8 cellular contexts compared by ENCODE assay signal in genomic region chr4:54322817-54323417, GRCh38.
DNase-seq lines count a peak whose midpoint lies in the region; ATAC-seq and TF ChIP-seq lines count a peak whose summit lies in the region.

No MANE protein-coding gene starts in this region.

- H3K79me2 ChIP-seq in OCI-LY7 (ENCODE audit: insufficient read depth, low read depth, low read length): no peaks in the 10 kb centered on the region

- H3K9me3 ChIP-seq in OCI-LY7 (ENCODE audit: low read length) (no peaks in the 10 kb centered on the region), ovary (no peaks in the 10 kb centered on the region), vagina (no peaks in the 10 kb centered on the region)

- no peaks in the 10 kb centered on the region for H3K36me3 ChIP-seq in OCI-LY7 (ENCODE audit: insufficient read depth, low read length)
- no peaks in the 10 kb centered on the region for H3K36me3 ChIP-seq in ovary
- no peaks in the 10 kb centered on the region for H3K36me3 ChIP-seq in vagina

- no peak overlapping the region for H2AFZ ChIP-seq in OCI-LY7 (ENCODE audit: low read length)

- no peaks in the 10 kb centered on the region for H4K20me1 ChIP-seq in OCI-LY7 (ENCODE audit: insufficient read depth, low read length)

- DNase-seq in GM03348 (ENCODE audit: low spot score) (peak; percentile 83), KG1 (lab: John Stamatoyannopoulos, UW) (peak; percentile 21), OCI-LY7 (ENCODE audit: low spot score) (peak; percentile 68), germinal center (ENCODE audit: low spot score) (peak; percentile 55), ovary (peak; percentile 49 to 71 (median 65)), vagina (ENCODE audit: extremely low spot score in 2 of 2) (no peak)
- DNase-seq in activated effector memory CD4-positive, alpha-beta T cell treated with anti-CD3 and anti-CD28 coated beads, Interleukin-2, amount 50 U/mL, for 16 hours: peak; percentile 69

- no peaks in the 10 kb centered on the region for H3K27me3 ChIP-seq in ovary
- no peaks in the 10 kb centered on the region for H3K27me3 ChIP-seq in vagina

- TF ChIP-seq EP300 in ovary (IDR thresholded peaks at IDR 0.05): no peak

- TF ChIP-seq CTCF in OCI-LY7 (conservative IDR thresholded peaks at IDR 0.05; ENCODE audit: low read length) (peak; percentile 85), ovary (IDR thresholded peaks at IDR 0.05) (peak; percentile 46 to 57 (median 54)), vagina (IDR thresholded peaks at IDR 0.05) (peak in 1 of 3 experiments; percentile 56)

- CTCF ChIA-PET in OCI-LY7 (lab: Charles Lee; ENCODE audit: unreplicated experiment): no interaction called here

- intact Hi-C loops in OCI-LY7 (cut with micrococcal nuclease; ENCODE audit: unreplicated experiment) (loop anchor here (5.0 kb wide), 2 partner anchors 119 to 639 kb away; no protein-coding TSS in a partner anchor), ovary (cut with DNase I) (loop anchor here in 2 of 4 donors (2.0 to 10.0 kb wide), 3 partner anchors 119 to 638 kb away; no protein-coding TSS in a partner anchor), vagina (cut with DNase I) (loop anchor here (10.0 kb wide), 2 partner anchors 122 to 642 kb away; no protein-coding TSS in a partner anchor)

- no TSS peak for BruUV-seq in OCI-LY7 (replicated peaks; lab: Mats Ljungman, UMichigan)

- 40 to 44% (median 43%) methylated on average over 10 of the region's 10 CpGs for WGBS in ovary, 3 donors

- H3K4me3 ChIP-seq in OCI-LY7 (ENCODE audit: low read depth, low read length, poor library complexity, severe bottlenecking) (no peak overlapping the region), ovary (no peak overlapping the region), vagina (no peak overlapping the region)

- ATAC-seq in GM21825 (IDR thresholded peaks at IDR 0.05; ENCODE audit: unreplicated experiment): peak; percentile 73

- POLR2A ChIA-PET in OCI-LY7 (lab: Charles Lee): interaction anchor here (0.7 kb wide), 1 partner anchor 31 kb away, joined by 3 read pairs; no protein-coding TSS in a partner anchor

- H3K9me2 ChIP-seq in OCI-LY7 (ENCODE audit: insufficient read depth, low read length): no peaks in the 10 kb centered on the region

- H3K27ac ChIP-seq in OCI-LY7 (ENCODE audit: low read depth, low read length, poor library complexity, severe bottlenecking) (no peak overlapping the region), ovary (no peak overlapping the region), vagina (no peak overlapping the region)

- H3K4me1 ChIP-seq in OCI-LY7 (ENCODE audit: insufficient read depth, low read length, poor library complexity, severe bottlenecking): no peaks in the 10 kb centered on the region
- H3K4me1 ChIP-seq in ovary (ENCODE audit: insufficient read depth): no peaks in the 10 kb centered on the region
- H3K4me1 ChIP-seq in vagina: no peaks in the 10 kb centered on the region

- no peak for TF ChIP-seq POLR2A in ovary (IDR thresholded peaks at IDR 0.05)
- no peak for TF ChIP-seq POLR2A in vagina (IDR thresholded peaks at IDR 0.05)

- no peak overlapping the region for H3K4me2 ChIP-seq in OCI-LY7 (ENCODE audit: low read length)

Comparison
In these comparisons a context has a peak if more than half of its experiments do, and no peak if none do; other contexts are left out.
1. DNase-seq: peak in GM03348 (single experiment), KG1 (single experiment), OCI-LY7 (single experiment), activated effector memory CD4-positive, alpha-beta T cell treated with anti-CD3 and anti-CD28 coated beads, Interleukin-2, amount 50 U/mL, for 16 hours (single experiment), germinal center (single experiment) and ovary (5 of 5); none in vagina (0 of 2).